In the genomic region with DNA sequence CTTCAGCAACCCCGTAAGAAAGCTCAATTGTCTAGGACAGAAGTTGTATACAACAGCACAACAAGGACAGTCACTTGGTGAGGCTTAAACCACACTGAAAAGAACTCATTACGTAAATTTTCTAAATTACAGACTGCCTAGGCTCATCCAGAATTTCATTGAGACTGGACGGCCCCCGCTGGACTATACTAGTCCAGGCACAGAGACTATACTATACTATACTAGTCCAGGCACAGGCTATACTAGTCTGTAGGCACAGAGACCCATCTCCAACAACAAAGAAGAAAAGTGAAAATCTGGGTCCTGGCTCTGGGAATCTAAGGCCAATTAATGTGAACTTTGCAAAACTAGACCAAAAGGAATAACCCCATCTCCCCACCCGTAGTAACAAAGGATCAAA, we compare ENCODE assay signal across 8 cellular contexts.
DNase-seq lines count a peak whose midpoint lies in the region; ATAC-seq and TF ChIP-seq lines count a peak whose summit lies in the region.

No MANE protein-coding gene starts in this region.

- no peaks in the 10 kb centered on the region for H3K27me3 ChIP-seq in HUES48 (ENCODE audit: control insufficient read depth, insufficient read depth, low read length)
- no peaks in the 10 kb centered on the region for H3K27me3 ChIP-seq in mucosa of rectum (ENCODE audit: control insufficient read depth in 2 of 2, insufficient read depth in 2 of 2, low read length in 2 of 2)

- H3K4me1 ChIP-seq in HUES48 (ENCODE audit: control insufficient read depth, insufficient read depth, low read length) = peaks cover 10% of the 10 kb centered on the region; the same call in 1 of the 2 replicates
- H3K4me1 ChIP-seq in mucosa of rectum (ENCODE audit: control insufficient read depth in 2 of 2, insufficient read depth in 2 of 2, low read length in 2 of 2) = peaks cover 10 to 14% of the 10 kb centered on the region in 2 donors

- H3K9me3 ChIP-seq in HUES48 (ENCODE audit: control insufficient read depth, insufficient read depth, low read length) = peaks cover 8% of the 10 kb centered on the region; the same call in 1 of the 2 replicates
- H3K9me3 ChIP-seq in mucosa of rectum (ENCODE audit: control insufficient read depth in 2 of 2, low read length in 2 of 2) = peaks cover 21 to 27% of the 10 kb centered on the region in 2 donors

- POLR2A ChIA-PET in AG04449 (lab: Yijun Ruan, JAX) = no interaction called here

- H3K27ac ChIP-seq in HUES48 (ENCODE audit: low read depth, low read length) (peak overlapping the region; percentile 80), caudate nucleus (ENCODE audit: low read depth, low read length) (peak overlapping the region; percentile 64), mucosa of rectum (ENCODE audit: low read depth in 2 of 2, low read length in 2 of 2) (peak overlapping the region; percentile 89 to 90)

- H3K36me3 ChIP-seq in HUES48 (ENCODE audit: control insufficient read depth, insufficient read depth, low read length) (peaks cover 19% of the 10 kb centered on the region; the same call in 1 of the 2 replicates), mucosa of rectum (ENCODE audit: control insufficient read depth in 2 of 2, insufficient read depth in 2 of 2, low read length in 2 of 2) (peaks cover 23 to 33% of the 10 kb centered on the region in 2 donors)

- TF ChIP-seq CTCF in AG04449 (IDR thresholded peaks at IDR 0.05; ENCODE audit: insufficient read depth, low read length, missing control alignments) = no peak

- no peak for ATAC-seq in HG03045 (IDR thresholded peaks at IDR 0.05; ENCODE audit: unreplicated experiment)
- no peak for ATAC-seq in GM21515 (IDR thresholded peaks at IDR 0.05; ENCODE audit: unreplicated experiment)

- H3K9ac ChIP-seq in HUES48 (ENCODE audit: low read depth, low read length) (peak overlapping the region; percentile 73), mucosa of rectum (ENCODE audit: low read depth in 1 of 2, low read length in 2 of 2) (peak overlapping the region; percentile 89)

- H3K4me3 ChIP-seq in AG04449 (ENCODE audit: low read depth, low read length) (peak overlapping the region; percentile 75), HUES48 (ENCODE audit: low read depth, low read length) (peak overlapping the region; percentile 97), mucosa of rectum (ENCODE audit: low read length in 2 of 2) (peak overlapping the region; percentile 90 to 93)

- DNase-seq in AG04449 (ENCODE audit: low read depth, low spot score) (no peak), caudate nucleus (lab: John Stamatoyannopoulos, UW) (no peak), GM19240 (ENCODE audit: insufficient read length, low spot score) (no peak)
- no peak for DNase-seq in stimulated activated CD4-positive, alpha-beta T cell treated with anti-CD3 and anti-CD28 coated beads, Interleukin-15, amount 100 ng/mL, for 24 hours

- CTCF ChIA-PET in AG04449 (lab: Yijun Ruan, JAX) = no interaction called here
